26 cellular contexts compared by ENCODE assay signal in genomic region chr1:75792091-75792490, GRCh38. TPM values are rescaled to one million over a fixed set of nuclear protein-coding genes. Genes with fewer than 3 reads are reported as not detected.
DNase-seq lines count a peak whose midpoint lies in the region; ATAC-seq, FAIRE-seq and TF ChIP-seq lines count a peak whose summit lies in the region.
"Had no signal": no experiment of that assay in that cellular context is flagged by ENCODE, and none has a peak within 500 bp of the region (broad histone marks: within the 10 kb centered on the region; RNA-seq: fewer than 3 reads in every experiment).

No MANE protein-coding gene starts in this region.

- peaks cover 55% of the 10 kb centered on the region for H3K36me3 Mint-ChIP-seq in activated naive CD4-positive, alpha-beta T cell treated with anti-CD3 and anti-CD28 coated beads, Interleukin-2, amount 50 U/mL, for 24 hours
- H3K36me3 Mint-ChIP-seq in astrocyte (ENCODE audit: low read depth, unreplicated experiment), result peaks cover 30% of the 10 kb centered on the region
- H3K36me3 Mint-ChIP-seq in stimulated activated effector memory CD8-positive, alpha-beta T cell treated with anti-CD3 and anti-CD28 coated beads, Interleukin-12 subunit alpha, Interleukin-12 subunit beta, amount 100 ng/mL, for 72 hours, result peaks cover 100% of the 10 kb centered on the region
- peaks cover 97% of the 10 kb centered on the region for H3K36me3 Mint-ChIP-seq in MCF 10A (ENCODE audit: insufficient read depth, unreplicated experiment)

- H3K27ac Mint-ChIP-seq in activated naive CD4-positive, alpha-beta T cell treated with anti-CD3 and anti-CD28 coated beads, Interleukin-2, amount 50 U/mL, for 24 hours, result peak overlapping the region; percentile 79
- no peak overlapping the region for H3K27ac Mint-ChIP-seq in astrocyte (ENCODE audit: unreplicated experiment)
- peak overlapping the region; percentile 40 for H3K27ac Mint-ChIP-seq in stimulated activated effector memory CD8-positive, alpha-beta T cell treated with anti-CD3 and anti-CD28 coated beads, Interleukin-12 subunit alpha, Interleukin-12 subunit beta, amount 100 ng/mL, for 72 hours
- no peak overlapping the region for H3K27ac Mint-ChIP-seq in MCF 10A (ENCODE audit: low read depth, unreplicated experiment)

- no peaks in the 10 kb centered on the region for H3K27me3 Mint-ChIP-seq in activated naive CD4-positive, alpha-beta T cell treated with anti-CD3 and anti-CD28 coated beads, Interleukin-2, amount 50 U/mL, for 24 hours
- no peaks in the 10 kb centered on the region for H3K27me3 Mint-ChIP-seq in astrocyte (ENCODE audit: low read depth, unreplicated experiment)
- no peaks in the 10 kb centered on the region for H3K27me3 Mint-ChIP-seq in MCF 10A (ENCODE audit: insufficient read depth, unreplicated experiment)

- H3K4me3 ChIP-seq in MG63 (peak overlapping the region; percentile 14; the same call in 1 of the 2 replicates), astrocyte (ENCODE audit: insufficient read depth, low read depth, low read length) (no peak overlapping the region)
- H3K4me3 ChIP-seq: body of pancreas, dorsolateral prefrontal cortex, left ventricle myocardium inferior, tibial artery had no signal

- intact Hi-C loops in MCF 10A (cut with micrococcal nuclease), result no loop called here

- TF ChIP-seq CTCF in astrocyte (IDR thresholded peaks at IDR 0.05; ENCODE audit: insufficient read depth, low read depth, low read length) (no peak), MCF 10A (IDR thresholded peaks at IDR 0.05; ENCODE audit: unreplicated experiment) (no peak)

- no peaks in the 10 kb centered on the region for H3K9me3 Mint-ChIP-seq in activated naive CD4-positive, alpha-beta T cell treated with anti-CD3 and anti-CD28 coated beads, Interleukin-2, amount 50 U/mL, for 24 hours
- H3K9me3 Mint-ChIP-seq in astrocyte (ENCODE audit: unreplicated experiment), result no peaks in the 10 kb centered on the region
- H3K9me3 Mint-ChIP-seq in stimulated activated effector memory CD8-positive, alpha-beta T cell treated with anti-CD3 and anti-CD28 coated beads, Interleukin-12 subunit alpha, Interleukin-12 subunit beta, amount 100 ng/mL, for 72 hours, result no peaks in the 10 kb centered on the region
- H3K9me3 Mint-ChIP-seq in MCF 10A (ENCODE audit: unreplicated experiment), result no peaks in the 10 kb centered on the region

- DNase-seq in activated naive CD4-positive, alpha-beta T cell treated with Interleukin-2 at 50 U/mL for 16 hours, result no peak
- DNase-seq in MG63 (no peak), astrocyte (ENCODE audit: low read depth) (no peak), MCF 10A (ENCODE audit: unreplicated experiment) (no peak), NCI-H128 (lab: John Stamatoyannopoulos, UW; ENCODE audit: unreplicated experiment) (no peak)
- no peak for DNase-seq in stimulated activated effector memory CD8-positive, alpha-beta T cell treated with anti-CD3 and anti-CD28 coated beads, Interleukin-12 subunit alpha, Interleukin-12 subunit beta, amount 100 ng/mL, for 72 hours (ENCODE audit: low spot score in 2 of 2)
- DNase-seq: ACHN; activated effector memory CD4-positive, alpha-beta T cell treated with Interleukin-2 at 50 U/mL for 16 hours; body of pancreas; dorsolateral prefrontal cortex; left ventricle myocardium inferior; mesendoderm; MV-4-11; NCI-H446 treated with DMSO at 0.1 percent for 48 hours; occipital lobe; SHP77; T-helper 9 cell; tibial artery had no signal

- POLR2A ChIA-PET in MCF 10A (lab: Yijun Ruan, JAX), result no interaction called here

- peak overlapping the region; percentile 95 for H3K4me3 Mint-ChIP-seq in activated naive CD4-positive, alpha-beta T cell treated with anti-CD3 and anti-CD28 coated beads, Interleukin-2, amount 50 U/mL, for 24 hours
- no peak overlapping the region for H3K4me3 Mint-ChIP-seq in astrocyte (ENCODE audit: unreplicated experiment)
- peak overlapping the region; percentile 84 for H3K4me3 Mint-ChIP-seq in stimulated activated effector memory CD8-positive, alpha-beta T cell treated with anti-CD3 and anti-CD28 coated beads, Interleukin-12 subunit alpha, Interleukin-12 subunit beta, amount 100 ng/mL, for 72 hours
- no peak overlapping the region for H3K4me3 Mint-ChIP-seq in MCF 10A (ENCODE audit: unreplicated experiment)

- H3K4me1 ChIP-seq in astrocyte (ENCODE audit: insufficient read depth, low read length), result peaks cover 13% of the 10 kb centered on the region

- no peak overlapping the region for H2AFZ ChIP-seq in astrocyte (ENCODE audit: low read depth, low read length)

- peaks cover 49% of the 10 kb centered on the region for H3K4me1 Mint-ChIP-seq in activated naive CD4-positive, alpha-beta T cell treated with anti-CD3 and anti-CD28 coated beads, Interleukin-2, amount 50 U/mL, for 24 hours
- H3K4me1 Mint-ChIP-seq in astrocyte (ENCODE audit: low read depth, unreplicated experiment), result peaks cover 31% of the 10 kb centered on the region
- H3K4me1 Mint-ChIP-seq in stimulated activated effector memory CD8-positive, alpha-beta T cell treated with anti-CD3 and anti-CD28 coated beads, Interleukin-12 subunit alpha, Interleukin-12 subunit beta, amount 100 ng/mL, for 72 hours, result peaks cover 65% of the 10 kb centered on the region
- peaks cover 33% of the 10 kb centered on the region for H3K4me1 Mint-ChIP-seq in MCF 10A (ENCODE audit: insufficient read depth, unreplicated experiment)

- H3K36me3 ChIP-seq in MG63, result peaks cover 94% of the 10 kb centered on the region
- H3K36me3 ChIP-seq in astrocyte (ENCODE audit: insufficient read depth, low read length), result peaks cover 72% of the 10 kb centered on the region

- H3K9me3 ChIP-seq in MG63 (peaks cover 5% of the 10 kb centered on the region; the same call in 1 of the 2 replicates), astrocyte (ENCODE audit: insufficient read depth, low read depth, low read length) (no peaks in the 10 kb centered on the region)
- H3K9me3 ChIP-seq: body of pancreas, left ventricle myocardium inferior, tibial artery had no signal

- no peak for FAIRE-seq in astrocyte (lab: Jason Lieb, UNC)
- FAIRE-seq: HTR-8/SVneo, islet of Langerhans had no signal

- no peak for ATAC-seq in stimulated activated effector memory CD8-positive, alpha-beta T cell treated with anti-CD3 and anti-CD28 coated beads, Interleukin-12 subunit alpha, Interleukin-12 subunit beta, amount 100 ng/mL, for 72 hours
- ATAC-seq in HG03159 (IDR thresholded peaks at IDR 0.05; ENCODE audit: unreplicated experiment), result no peak
- ATAC-seq: body of pancreas, Panc1 had no signal

- BruUV-seq in MCF 10A (replicated peaks; lab: Mats Ljungman, UMichigan), result no TSS peak

- CTCF ChIA-PET in MCF 10A (lab: Yijun Ruan, JAX), result no interaction called here

- no peaks in the 10 kb centered on the region; the same call in 1 of the 2 replicates for H3K27me3 ChIP-seq in MG63
- H3K27me3 ChIP-seq in astrocyte (ENCODE audit: insufficient read depth, low read length), result no peaks in the 10 kb centered on the region
- H3K27me3 ChIP-seq: body of pancreas, dorsolateral prefrontal cortex, tibial artery had no signal

- no peak overlapping the region for H3K27ac ChIP-seq in astrocyte (ENCODE audit: low read depth, low read length)
- H3K27ac ChIP-seq: left ventricle myocardium inferior, tibial artery, VCaP had no signal

- H3K4me2 ChIP-seq in astrocyte (ENCODE audit: low read length), result peak overlapping the region; percentile 37

- no peak overlapping the region for H3K9ac ChIP-seq in astrocyte (ENCODE audit: low read length)

- H4K20me1 ChIP-seq in astrocyte (ENCODE audit: insufficient read depth, low read length), result peaks cover 99% of the 10 kb centered on the region

- peaks cover 61% of the 10 kb centered on the region for H3K79me2 ChIP-seq in astrocyte (ENCODE audit: insufficient read depth, low read length)

RNA-seq across cellular contexts. Expression of gene MSH4, which starts 4.6 kb away (rescaled TPM):
- not detected in 2 replicates for total RNA-seq in MG63 (2014; rRNA removed; shearing (Covaris generic); ENCODE audit: low replicate concordance)
- total RNA-seq in astrocyte (0.34 and 0.43 TPM in 2 replicates), MCF 10A (2022) (0.17 and 0.21 TPM in 2 replicates)
- total RNA-seq: body of pancreas, G401, glomerular endothelial cell had no signal

RNA-seq across cellular contexts. Expression of gene RABGGTB, which starts 6.0 kb away (rescaled TPM):
- total RNA-seq in MG63 (2014; rRNA removed; shearing (Covaris generic); ENCODE audit: low replicate concordance), result 95.1 and 148 TPM in 2 replicates
- total RNA-seq in astrocyte (96.7 and 108 TPM in 2 replicates), MCF 10A (2022) (116 and 127 TPM in 2 replicates)

Comparison
In these comparisons a context has a peak if more than half of its experiments do, and no peak if none do; other contexts are left out.
1. H3K27ac Mint-ChIP-seq: peak in activated naive CD4-positive, alpha-beta T cell treated with anti-CD3 and anti-CD28 coated beads, Interleukin-2, amount 50 U/mL, for 24 hours (single experiment) and stimulated activated effector memory CD8-positive, alpha-beta T cell treated with anti-CD3 and anti-CD28 coated beads, Interleukin-12 subunit alpha, Interleukin-12 subunit beta, amount 100 ng/mL, for 72 hours (single experiment); none in astrocyte (single experiment) and MCF 10A (single experiment).
2. H3K4me3 Mint-ChIP-seq: peak in activated naive CD4-positive, alpha-beta T cell treated with anti-CD3 and anti-CD28 coated beads, Interleukin-2, amount 50 U/mL, for 24 hours (single experiment) and stimulated activated effector memory CD8-positive, alpha-beta T cell treated with anti-CD3 and anti-CD28 coated beads, Interleukin-12 subunit alpha, Interleukin-12 subunit beta, amount 100 ng/mL, for 72 hours (single experiment); none in astrocyte (single experiment) and MCF 10A (single experiment).